Comparison of ENCODE assay signal across 8 cellular contexts in genomic region chr1:27659497-27660299, GRCh38.
DNase-seq lines count a peak whose midpoint lies in the region; ATAC-seq and FAIRE-seq lines count a peak whose summit lies in the region.

No MANE protein-coding gene starts in this region.

- peak overlapping the region; percentile 77 to 88 (median 85) for H3K9ac ChIP-seq in BLaER1 treated with 17β-estradiol and CSF1 and Interleukin-3, amounts not matched to agents 10 nM and 100 nM

- peak overlapping the region; percentile 98 for H3K27ac Mint-ChIP-seq in memory B cell

- no peaks in the 10 kb centered on the region for H3K27me3 ChIP-seq in BLaER1 treated with 17β-estradiol and CSF1 and Interleukin-3, amounts not matched to agents 10 nM and 100 nM

- no peaks in the 10 kb centered on the region for H3K36me3 ChIP-seq in BLaER1 treated with 17β-estradiol and CSF1 and Interleukin-3, amounts not matched to agents 10 nM and 100 nM

- H3K9me3 ChIP-seq in BLaER1 treated with 17β-estradiol and CSF1 and Interleukin-3, amounts not matched to agents 10 nM and 100 nM (replicated peaks in 1 of 11), result no peaks in the 10 kb centered on the region

- ATAC-seq in HG03439 (IDR thresholded peaks at IDR 0.05; ENCODE audit: unreplicated experiment) (peak; percentile 65), memory B cell (ENCODE audit: low read depth) (peak; percentile 80)

- peaks cover 78 to 92% (median 88%) of the 10 kb centered on the region in 10 experiments for H3K4me1 ChIP-seq in BLaER1 treated with 17β-estradiol and CSF1 and Interleukin-3, amounts not matched to agents 10 nM and 100 nM

- DNase-seq in GM19239 (ENCODE audit: insufficient read length, low spot score) (peak; percentile 59), NCI-H82 treated with DMSO at 0.1 percent for 48 hours (lab: John Stamatoyannopoulos, UW; ENCODE audit: unreplicated experiment) (peak; percentile 82), memory B cell (ENCODE audit: low spot score in 2 of 2) (peak; percentile 89 to 91)
- DNase-seq in activated CD8-positive, alpha-beta memory T cell treated with anti-CD3 and anti-CD28 coated beads for 4 hours (ENCODE audit: low read depth in 2 of 2), result peak; percentile 66 to 69
- peak; percentile 83 for DNase-seq in effector CD8-positive, alpha-beta T cell (lab: John Stamatoyannopoulos, UW)
- DNase-seq in stimulated activated CD8-positive, alpha-beta memory T cell treated with anti-CD3 and anti-CD28 coated beads, Interleukin-12 subunit alpha, Interleukin-12 subunit beta, amount 100 ng/mL, for 1 hour (ENCODE audit: low read depth), result peak; percentile 72

- H3K9me3 Mint-ChIP-seq in memory B cell, result no peaks in the 10 kb centered on the region

- H3K4me3 Mint-ChIP-seq in memory B cell, result peak overlapping the region; percentile 90

- H4K20me1 ChIP-seq in BLaER1 treated with 17β-estradiol and CSF1 and Interleukin-3, amounts not matched to agents 10 nM and 100 nM, result no peaks in the 10 kb centered on the region

- peak overlapping the region; percentile 76 to 98 (median 94) for H3K27ac ChIP-seq in BLaER1 treated with 17β-estradiol and CSF1 and Interleukin-3, amounts not matched to agents 10 nM and 100 nM

- H3K4me2 ChIP-seq in BLaER1 treated with 17β-estradiol and CSF1 and Interleukin-3, amounts not matched to agents 10 nM and 100 nM, result peak overlapping the region; percentile 80 to 96 (median 90)

- no peaks in the 10 kb centered on the region for H3K36me3 Mint-ChIP-seq in memory B cell

- FAIRE-seq in GM19239 (lab: Jason Lieb, UNC), result peak; percentile 89

- H3K4me1 Mint-ChIP-seq in memory B cell, result peaks cover 40% of the 10 kb centered on the region

- no peaks in the 10 kb centered on the region for H3K27me3 Mint-ChIP-seq in memory B cell

- peak overlapping the region; percentile 51 to 73 (median 60) for H3K4me3 ChIP-seq in BLaER1 treated with 17β-estradiol and CSF1 and Interleukin-3, amounts not matched to agents 10 nM and 100 nM

Comparison
In these comparisons a context has a peak if more than half of its experiments do, and no peak if none do; other contexts are left out.
1. Peak in every context shown above with its lines: DNase-seq, ATAC-seq, H3K4me3 ChIP-seq and H3K27ac ChIP-seq.